In the genomic region with DNA sequence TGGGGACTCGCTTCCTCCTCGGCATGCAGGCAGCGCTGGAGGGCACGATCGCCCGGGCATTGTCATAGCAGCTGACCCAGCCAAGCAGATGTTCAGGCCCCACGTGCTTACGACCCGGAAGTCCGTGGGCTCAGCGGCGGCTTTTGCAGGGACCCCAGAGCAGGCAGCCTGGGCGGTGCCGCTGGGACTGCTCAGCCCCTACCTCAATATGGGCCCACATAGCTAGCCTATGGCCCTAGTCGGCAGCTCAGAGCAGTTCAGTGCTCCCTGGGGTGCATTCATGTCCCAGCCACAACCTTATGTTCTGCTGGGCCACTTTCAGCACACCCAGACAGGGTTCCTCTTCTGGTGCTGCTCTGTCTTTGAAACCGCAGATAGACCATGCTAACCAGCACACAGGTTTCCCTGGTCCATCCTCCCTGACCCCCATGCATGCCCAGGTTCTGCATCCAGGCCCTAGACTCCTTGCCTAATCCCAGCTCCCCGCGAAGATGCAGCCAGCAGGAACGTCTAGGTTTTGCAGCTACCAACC, we compare ENCODE assay signal across 8 cellular contexts. TPM values are rescaled to one million over a fixed set of nuclear protein-coding genes. Genes with fewer than 3 reads are reported as not detected.
DNase-seq lines count a peak whose midpoint lies in the region; ATAC-seq and TF ChIP-seq lines count a peak whose summit lies in the region.

No MANE protein-coding gene starts in this region.

- H3K36me3 ChIP-seq in trophoblast cell (ENCODE audit: control insufficient read depth in 1 of 2, insufficient read depth in 2 of 2, low read length in 2 of 2): no peaks in the 10 kb centered on the region
- no peaks in the 10 kb centered on the region for H3K36me3 ChIP-seq in upper lobe of right lung
- H3K36me3 ChIP-seq in PC-3 (ENCODE audit: low read depth, low read length): no peaks in the 10 kb centered on the region

- POLR2A ChIA-PET in GM10248 (lab: Yijun Ruan, JAX): interaction anchor here (1.7 kb wide), 1 partner anchor 11 kb away, joined by 15 read pairs; the partner anchor contains the start of gene EIF4A2
- POLR2A ChIA-PET in PC-3 (lab: Charles Lee; ENCODE audit: unreplicated experiment): no interaction called here

- H3K4me1 ChIP-seq in trophoblast cell (ENCODE audit: control insufficient read depth in 1 of 2, insufficient read depth in 2 of 2, low read length in 2 of 2) (no peaks in the 10 kb centered on the region), upper lobe of right lung (peaks cover 14% of the 10 kb centered on the region), PC-3 (ENCODE audit: insufficient read depth, low read length) (no peaks in the 10 kb centered on the region)

- H2BK12ac ChIP-seq in trophoblast cell (ENCODE audit: low read length): no peak overlapping the region

- peak overlapping the region; percentile 82 for H3K4me3 Mint-ChIP-seq in activated T-helper 2 cell treated with anti-CD3 and anti-CD28 coated beads, Interferon-gamma antibody, Interleukin-2, Interleukin-4, amounts not matched to agents 10 μg/mL and 5 μg/mL and 100 μg/mL, durations not matched to agents 14 hours and 24 hours and 36 hours (ENCODE audit: low read depth)

- ATAC-seq in GM21737 (IDR thresholded peaks at IDR 0.05; ENCODE audit: unreplicated experiment) (peak; percentile 93), upper lobe of right lung (peak; percentile 97), PC-3 (no peak)

- H4K8ac ChIP-seq in trophoblast cell (ENCODE audit: low read depth, low read length): no peak overlapping the region

- no peak overlapping the region for H2AK5ac ChIP-seq in trophoblast cell (ENCODE audit: low read length)

- DNase-seq in GM10248 (ENCODE audit: extremely low spot score): peak; percentile 84
- DNase-seq in NCI-H1092 (lab: John Stamatoyannopoulos, UW): peak; percentile 62
- DNase-seq in activated T-helper 2 cell treated with anti-CD3 and anti-CD28 coated beads, Interferon-gamma antibody, Interleukin-2, Interleukin-4, amounts not matched to agents 10 μg/mL and 5 μg/mL and 100 μg/mL, durations not matched to agents 14 hours and 24 hours and 36 hours (ENCODE audit: low spot score): peak; percentile 55
- peak; percentile 87 for DNase-seq in germinal center (ENCODE audit: low spot score)
- DNase-seq in trophoblast cell: peak; percentile 88 to 89
- peak; percentile 88 for DNase-seq in upper lobe of right lung
- DNase-seq in PC-3: no peak

- no peak overlapping the region for H3K4ac ChIP-seq in trophoblast cell (ENCODE audit: low read depth, low read length)

- H4K12ac ChIP-seq in trophoblast cell (ENCODE audit: low read depth, low read length): no peak overlapping the region

- H3K9me3 ChIP-seq in trophoblast cell (ENCODE audit: insufficient read depth, low read depth, low read length): no peaks in the 10 kb centered on the region
- no peaks in the 10 kb centered on the region for H3K9me3 ChIP-seq in upper lobe of right lung
- H3K9me3 ChIP-seq in PC-3 (ENCODE audit: low read length): no peaks in the 10 kb centered on the region

- no peaks in the 10 kb centered on the region for H3K9me2 ChIP-seq in PC-3 (replicated peaks; ENCODE audit: low read length)

- H3K4me2 ChIP-seq in trophoblast cell (ENCODE audit: low read length) (no peak overlapping the region), PC-3 (ENCODE audit: low read length) (no peak overlapping the region)

- H3K23ac ChIP-seq in trophoblast cell (ENCODE audit: low read length): no peak overlapping the region

- H4K91ac ChIP-seq in trophoblast cell (ENCODE audit: low read depth, low read length): no peak overlapping the region

- peak overlapping the region; percentile 84 for H3K27ac Mint-ChIP-seq in activated T-helper 2 cell treated with anti-CD3 and anti-CD28 coated beads, Interferon-gamma antibody, Interleukin-2, Interleukin-4, amounts not matched to agents 10 μg/mL and 5 μg/mL and 100 μg/mL, durations not matched to agents 14 hours and 24 hours and 36 hours

- no peaks in the 10 kb centered on the region for H3K79me1 ChIP-seq in trophoblast cell (ENCODE audit: low read length)

- H3K79me2 ChIP-seq in trophoblast cell (ENCODE audit: control insufficient read depth, insufficient read depth, low read length, poor library complexity) (no peaks in the 10 kb centered on the region), PC-3 (ENCODE audit: low read length) (no peaks in the 10 kb centered on the region)

- H3K4me3 ChIP-seq in trophoblast cell (ENCODE audit: low read depth, low read length) (no peak overlapping the region), upper lobe of right lung (peak overlapping the region; percentile 56), PC-3 (ENCODE audit: low read length) (no peak overlapping the region)

- no TSS peak for BruUV-seq in PC-3 (replicated peaks; lab: Mats Ljungman, UMichigan)

- H3F3A ChIP-seq in PC-3 (ENCODE audit: low read length, unreplicated experiment): no peaks in the 10 kb centered on the region

- H3K18ac ChIP-seq in trophoblast cell (ENCODE audit: low read length): no peak overlapping the region

- H3K27me3 ChIP-seq in trophoblast cell (ENCODE audit: insufficient read depth, low read length) (no peaks in the 10 kb centered on the region), upper lobe of right lung (peaks cover 3% of the 10 kb centered on the region), PC-3 (ENCODE audit: low read length) (no peaks in the 10 kb centered on the region)

- no peak overlapping the region for H2AFZ ChIP-seq in trophoblast cell (ENCODE audit: insufficient read depth, low read length, poor library complexity)
- H2AFZ ChIP-seq in PC-3 (ENCODE audit: low read length): no peak overlapping the region

- H3K14ac ChIP-seq in trophoblast cell (ENCODE audit: low read length): no peak overlapping the region

- no peaks in the 10 kb centered on the region for H4K20me1 ChIP-seq in PC-3 (ENCODE audit: low read length)

- H3K27ac ChIP-seq in trophoblast cell (ENCODE audit: low read depth, low read length) (no peak overlapping the region), upper lobe of right lung (peak overlapping the region; percentile 73), PC-3 (ENCODE audit: low read length) (no peak overlapping the region)

- H3K9ac ChIP-seq in trophoblast cell (ENCODE audit: low read length) (no peak overlapping the region), PC-3 (ENCODE audit: low read length) (no peak overlapping the region)

- H3K27me3 Mint-ChIP-seq in activated T-helper 2 cell treated with anti-CD3 and anti-CD28 coated beads, Interferon-gamma antibody, Interleukin-2, Interleukin-4, amounts not matched to agents 10 μg/mL and 5 μg/mL and 100 μg/mL, durations not matched to agents 14 hours and 24 hours and 36 hours (ENCODE audit: low read depth): no peaks in the 10 kb centered on the region

- H3K9me3 Mint-ChIP-seq in activated T-helper 2 cell treated with anti-CD3 and anti-CD28 coated beads, Interferon-gamma antibody, Interleukin-2, Interleukin-4, amounts not matched to agents 10 μg/mL and 5 μg/mL and 100 μg/mL, durations not matched to agents 14 hours and 24 hours and 36 hours: no peaks in the 10 kb centered on the region

- peaks cover 11% of the 10 kb centered on the region for H3K4me1 Mint-ChIP-seq in activated T-helper 2 cell treated with anti-CD3 and anti-CD28 coated beads, Interferon-gamma antibody, Interleukin-2, Interleukin-4, amounts not matched to agents 10 μg/mL and 5 μg/mL and 100 μg/mL, durations not matched to agents 14 hours and 24 hours and 36 hours (ENCODE audit: low read depth)

- H2BK5ac ChIP-seq in trophoblast cell (ENCODE audit: low read depth, low read length, poor library complexity): no peak overlapping the region

- no peak overlapping the region for H2BK120ac ChIP-seq in trophoblast cell (ENCODE audit: insufficient read depth, low read length, poor library complexity)

- no peaks in the 10 kb centered on the region for H3K36me3 Mint-ChIP-seq in activated T-helper 2 cell treated with anti-CD3 and anti-CD28 coated beads, Interferon-gamma antibody, Interleukin-2, Interleukin-4, amounts not matched to agents 10 μg/mL and 5 μg/mL and 100 μg/mL, durations not matched to agents 14 hours and 24 hours and 36 hours (ENCODE audit: low read depth)

- CTCF ChIA-PET in GM10248 (lab: Yijun Ruan, JAX): interaction anchor here (1.1 to 2.2 kb wide), 2 partner anchors 158 to 846 kb away, joined by 3 to 16 read pairs; no protein-coding TSS in a partner anchor
- CTCF ChIA-PET in PC-3 (lab: Charles Lee): no interaction called here

- intact Hi-C loops in activated T-helper 2 cell treated with anti-CD3 and anti-CD28 coated beads, Interferon-gamma antibody, Interleukin-2, Interleukin-4, amounts not matched to agents 10 μg/mL and 5 μg/mL and 100 μg/mL, durations not matched to agents 14 hours and 24 hours and 36 hours (cut with micrococcal nuclease): loop anchor here (1.0 kb wide), 1 partner anchor 10 kb away; the partner anchor contains the start of gene EIF4A2
- intact Hi-C loops in upper lobe of right lung (cut with DNase I) (no loop called here), PC-3 (cut with micrococcal nuclease) (no loop called here)

- TF ChIP-seq CTCF in GM10248 (IDR thresholded peaks at IDR 0.05; ENCODE audit: control extremely low read depth, extremely low read depth, low read depth, missing control alignments) (no peak), upper lobe of right lung (IDR thresholded peaks at IDR 0.05) (no peak), PC-3 (conservative IDR thresholded peaks at IDR 0.05; ENCODE audit: low read depth, low read length) (no peak)

- WGBS in trophoblast cell (ENCODE audit: extremely low coverage, insufficient coverage, insufficient read length): no CpG with 5 or more reads among the region's 19 CpGs

RNA-seq across cellular contexts. Expression of gene EIF4A2, which starts 10.4 kb away (rescaled TPM):
- 445 and 450 TPM in 2 replicates for total RNA-seq in activated T-helper 2 cell treated with anti-CD3 and anti-CD28 coated beads, Interferon-gamma antibody, Interleukin-2, Interleukin-4, amounts not matched to agents 10 μg/mL and 5 μg/mL and 100 μg/mL, durations not matched to agents 14 hours and 24 hours and 36 hours
- 213 and 217 TPM in 2 replicates for polyA plus RNA-seq in trophoblast cell (2013)
- total RNA-seq in upper lobe of right lung (405 TPM), PC-3 (2014; rRNA removed) (204 and 233 TPM in 2 replicates)

RNA-seq across cellular contexts. Expression of gene RFC4, which starts 33.3 kb away (rescaled TPM):
- total RNA-seq in activated T-helper 2 cell treated with anti-CD3 and anti-CD28 coated beads, Interferon-gamma antibody, Interleukin-2, Interleukin-4, amounts not matched to agents 10 μg/mL and 5 μg/mL and 100 μg/mL, durations not matched to agents 14 hours and 24 hours and 36 hours: 97.2 and 105 TPM in 2 replicates
- polyA plus RNA-seq in trophoblast cell (2013): 41.5 and 43.9 TPM in 2 replicates
- 8.3 TPM for total RNA-seq in upper lobe of right lung
- 54.0 and 73.0 TPM in 2 replicates for total RNA-seq in PC-3 (2014; rRNA removed)

RNA-seq across cellular contexts. Expression of gene KNG1, which starts 55.8 kb away (rescaled TPM):
- not detected in 2 replicates for total RNA-seq in activated T-helper 2 cell treated with anti-CD3 and anti-CD28 coated beads, Interferon-gamma antibody, Interleukin-2, Interleukin-4, amounts not matched to agents 10 μg/mL and 5 μg/mL and 100 μg/mL, durations not matched to agents 14 hours and 24 hours and 36 hours
- 0.01 TPM in 1 of 2 replicates, not detected in the other for polyA plus RNA-seq in trophoblast cell (2013)
- 0.14 TPM for total RNA-seq in upper lobe of right lung
- total RNA-seq in PC-3 (2014; rRNA removed): not detected in 2 replicates
